Comparison of ENCODE assay signal across 20 cellular contexts in genomic region chr14:69741055-69741454, GRCh38. TPM values are rescaled to one million over a fixed set of nuclear protein-coding genes. Genes with fewer than 3 reads are reported as not detected.
DNase-seq lines count a peak whose midpoint lies in the region; ATAC-seq and TF ChIP-seq lines count a peak whose summit lies in the region.
"Had no signal": no experiment of that assay in that cellular context is flagged by ENCODE, and none has a peak within 500 bp of the region (broad histone marks: within the 10 kb centered on the region; RNA-seq: fewer than 3 reads in every experiment).

No MANE protein-coding gene starts in this region.

- H3K36me3 Mint-ChIP-seq in type B pancreatic cell = no peaks in the 10 kb centered on the region
- no peaks in the 10 kb centered on the region for H3K36me3 Mint-ChIP-seq in activated T-helper 2 cell treated with anti-CD3 and anti-CD28 coated beads, Interferon-gamma antibody, Interleukin-2, Interleukin-4, amounts not matched to agents 10 μg/mL and 5 μg/mL and 100 μg/mL, durations not matched to agents 14 hours and 24 hours and 36 hours (ENCODE audit: low read depth)

- TF ChIP-seq POLR2A in lower leg skin (IDR thresholded peaks at IDR 0.05) = no peak

- H3K27me3 Mint-ChIP-seq in type B pancreatic cell = no peaks in the 10 kb centered on the region
- H3K27me3 Mint-ChIP-seq in activated T-helper 2 cell treated with anti-CD3 and anti-CD28 coated beads, Interferon-gamma antibody, Interleukin-2, Interleukin-4, amounts not matched to agents 10 μg/mL and 5 μg/mL and 100 μg/mL, durations not matched to agents 14 hours and 24 hours and 36 hours (ENCODE audit: low read depth) = peaks cover 2% of the 10 kb centered on the region

- peaks cover 4% of the 10 kb centered on the region for H3K4me1 Mint-ChIP-seq in type B pancreatic cell (ENCODE audit: unreplicated experiment)
- peaks cover 2% of the 10 kb centered on the region for H3K4me1 Mint-ChIP-seq in activated T-helper 2 cell treated with anti-CD3 and anti-CD28 coated beads, Interferon-gamma antibody, Interleukin-2, Interleukin-4, amounts not matched to agents 10 μg/mL and 5 μg/mL and 100 μg/mL, durations not matched to agents 14 hours and 24 hours and 36 hours (ENCODE audit: low read depth)

- H3K36me3 ChIP-seq in left lung = no peaks in the 10 kb centered on the region
- H3K36me3 ChIP-seq: BLaER1, HAP-1, Peyer's patch, SJCRH30 had no signal

- H3K27ac ChIP-seq in left lung = no peak overlapping the region
- H3K27ac ChIP-seq: 22Rv1, BLaER1, HL-60, Peyer's patch, SJCRH30 had no signal

- intact Hi-C loops in left lung (cut with DNase I) = no loop called here
- intact Hi-C loops in activated T-helper 2 cell treated with anti-CD3 and anti-CD28 coated beads, Interferon-gamma antibody, Interleukin-2, Interleukin-4, amounts not matched to agents 10 μg/mL and 5 μg/mL and 100 μg/mL, durations not matched to agents 14 hours and 24 hours and 36 hours (cut with micrococcal nuclease) = no loop called here
- intact Hi-C loops in lower leg skin (cut with DNase I; ENCODE audit: low total_unique reads) = no loop called here

- no peaks in the 10 kb centered on the region for H3K27me3 ChIP-seq in left lung
- H3K27me3 ChIP-seq: BLaER1, Peyer's patch, SJCRH30 had no signal

- TF ChIP-seq CTCF in epithelial cell of esophagus (IDR thresholded peaks at IDR 0.05; ENCODE audit: insufficient read depth, low read depth, low read length, missing control alignments) (no peak), left lung (IDR thresholded peaks at IDR 0.05) (no peak), type B pancreatic cell (conservative IDR thresholded peaks at IDR 0.05) (no peak), lower leg skin (IDR thresholded peaks at IDR 0.05) (no peak)

- peaks cover 0 to 18% of the 10 kb centered on the region in 2 donors for H3K9me3 ChIP-seq in left lung

- H3K4me3 Mint-ChIP-seq in type B pancreatic cell = no peak overlapping the region
- H3K4me3 Mint-ChIP-seq in activated T-helper 2 cell treated with anti-CD3 and anti-CD28 coated beads, Interferon-gamma antibody, Interleukin-2, Interleukin-4, amounts not matched to agents 10 μg/mL and 5 μg/mL and 100 μg/mL, durations not matched to agents 14 hours and 24 hours and 36 hours (ENCODE audit: low read depth) = no peak overlapping the region

- peak overlapping the region; percentile 97 for H3K27ac Mint-ChIP-seq in type B pancreatic cell
- no peak overlapping the region for H3K27ac Mint-ChIP-seq in activated T-helper 2 cell treated with anti-CD3 and anti-CD28 coated beads, Interferon-gamma antibody, Interleukin-2, Interleukin-4, amounts not matched to agents 10 μg/mL and 5 μg/mL and 100 μg/mL, durations not matched to agents 14 hours and 24 hours and 36 hours

- H3K4me3 ChIP-seq in epithelial cell of esophagus (ENCODE audit: low read length) (no peak overlapping the region), left lung (no peak overlapping the region), lower leg skin (ENCODE audit: low read depth, poor library complexity, severe bottlenecking) (no peak overlapping the region)
- H3K4me3 ChIP-seq: BLaER1, HAP-1, Peyer's patch, SJCRH30 had no signal

- 83 to 90% methylated on average over 1 of the region's 1 CpG for WGBS in lower leg skin, 2 donors

- DNase-seq in SIG-M5 treated with dmso at 0.1 percent for 504 hours (lab: John Stamatoyannopoulos, UW; ENCODE audit: unreplicated experiment) (peak; percentile 47), SIG-M5 (lab: John Stamatoyannopoulos, UW) (no peak), epithelial cell of esophagus (ENCODE audit: low read depth) (peak; percentile 83), left lung (no peak), type B pancreatic cell (ENCODE audit: extremely low spot score, unreplicated experiment) (no peak), lower leg skin (ENCODE audit: low spot score in 2 of 2) (no peak)
- DNase-seq in activated T-helper 2 cell treated with anti-CD3 and anti-CD28 coated beads, Interferon-gamma antibody, Interleukin-2, Interleukin-4, amounts not matched to agents 10 μg/mL and 5 μg/mL and 100 μg/mL, durations not matched to agents 14 hours and 24 hours and 36 hours (ENCODE audit: low spot score) = no peak
- DNase-seq: KG1, MM.1S, NCI-H1105 treated with DMSO at 0.1 percent for 48 hours, NCI-H187 treated with DMSO at 0.1 percent for 48 hours, NCI-H82, Peyer's patch, SJCRH30 had no signal

- H3K9me3 Mint-ChIP-seq in type B pancreatic cell = no peaks in the 10 kb centered on the region
- H3K9me3 Mint-ChIP-seq in activated T-helper 2 cell treated with anti-CD3 and anti-CD28 coated beads, Interferon-gamma antibody, Interleukin-2, Interleukin-4, amounts not matched to agents 10 μg/mL and 5 μg/mL and 100 μg/mL, durations not matched to agents 14 hours and 24 hours and 36 hours = peaks cover 5% of the 10 kb centered on the region

- H3K4me1 ChIP-seq in left lung = no peaks in the 10 kb centered on the region
- H3K4me1 ChIP-seq: Peyer's patch, SJCRH30 had no signal

- ATAC-seq in left lung (peak; percentile 21), HG03025 (IDR thresholded peaks at IDR 0.05; ENCODE audit: low FRiP score, unreplicated experiment) (no peak)

RNA-seq across cellular contexts. Expression of gene SRSF5, which starts 25.9 kb away (rescaled TPM):
- total RNA-seq in left lung = 100 to 1,000 TPM; 188 to 199 TPM
- 388 and 417 TPM in 2 replicates for total RNA-seq in type B pancreatic cell (ENCODE audit: low replicate concordance)
- 316 and 358 TPM in 2 replicates for total RNA-seq in activated T-helper 2 cell treated with anti-CD3 and anti-CD28 coated beads, Interferon-gamma antibody, Interleukin-2, Interleukin-4, amounts not matched to agents 10 μg/mL and 5 μg/mL and 100 μg/mL, durations not matched to agents 14 hours and 24 hours and 36 hours
- 100 to 1,000 TPM; 297 to 612 (median 380) TPM for total RNA-seq in lower leg skin

RNA-seq across cellular contexts. Expression of gene SLC10A1, which starts 56.0 kb away (rescaled TPM):
- total RNA-seq in left lung (not detected), type B pancreatic cell (ENCODE audit: low replicate concordance) (not detected in 2 replicates), lower leg skin (not detected)
- total RNA-seq in activated T-helper 2 cell treated with anti-CD3 and anti-CD28 coated beads, Interferon-gamma antibody, Interleukin-2, Interleukin-4, amounts not matched to agents 10 μg/mL and 5 μg/mL and 100 μg/mL, durations not matched to agents 14 hours and 24 hours and 36 hours = not detected in 2 replicates
- total RNA-seq: NCI-H460, Peyer's patch, SJCRH30 had no signal

Comparison
In these comparisons a context has a peak if more than half of its experiments do, and no peak if none do; other contexts are left out.
1. DNase-seq: peak in SIG-M5 treated with dmso at 0.1 percent for 504 hours (single experiment) and epithelial cell of esophagus (single experiment); none in SIG-M5 (single experiment), left lung (0 of 2), type B pancreatic cell (single experiment), activated T-helper 2 cell treated with anti-CD3 and anti-CD28 coated beads, Interferon-gamma antibody, Interleukin-2, Interleukin-4, amounts not matched to agents 10 μg/mL and 5 μg/mL and 100 μg/mL, durations not matched to agents 14 hours and 24 hours and 36 hours (single experiment) and lower leg skin (0 of 2).